ENCODE assay signal across 34 cellular contexts in genomic region chr6:62714112-62714511, GRCh38.
"Had no signal": no experiment of that assay in that cellular context is flagged by ENCODE, and none has a peak within 500 bp of the region (broad histone marks: within the 10 kb centered on the region; RNA-seq: fewer than 3 reads in every experiment).

No MANE protein-coding gene starts in this region.

- H3K27me3 Mint-ChIP-seq: activated CD4-positive, alpha-beta memory T cell treated with anti-CD3 and anti-CD28 coated beads for 36 hours; activated CD4-positive, alpha-beta T cell treated with anti-CD3 and anti-CD28 coated beads for 36 hours; activated CD4-positive, alpha-beta T cell treated with anti-CD3 and anti-CD28 coated beads, Interleukin-2, amount 10 ng/mL, durations not matched to agents 24 days and 14 days; activated CD8-positive, alpha-beta memory T cell treated with anti-CD3 and anti-CD28 coated beads, Interleukin-2, amount 10 ng/mL, durations not matched to agents 7 days and 5 days; activated naive CD4-positive, alpha-beta T cell treated with anti-CD3 and anti-CD28 coated beads, Interleukin-2, amount 50 U/mL, for 24 hours; activated naive CD8-positive, alpha-beta T cell treated with anti-CD3 and anti-CD28 coated beads for 36 hours; activated naive CD8-positive, alpha-beta T cell treated with anti-CD3 and anti-CD28 coated beads, Interleukin-2, amount 50 U/mL, for 24 hours; effector memory CD8-positive, alpha-beta T cell had no signal

- H3K36me3 ChIP-seq: adrenal gland, esophagus muscularis mucosa, gastrocnemius medialis, heart right ventricle, WERI-Rb-1 had no signal

- H3K27me3 ChIP-seq: adrenal gland, body of pancreas, esophagus muscularis mucosa, foreskin keratinocyte, gastrocnemius medialis, heart right ventricle had no signal

- H3K27ac ChIP-seq: adrenal gland, body of pancreas, esophagus muscularis mucosa, foreskin keratinocyte, gastrocnemius medialis, heart right ventricle, WERI-Rb-1 had no signal

- H3K36me3 Mint-ChIP-seq: activated CD4-positive, alpha-beta memory T cell treated with anti-CD3 and anti-CD28 coated beads for 36 hours; activated CD8-positive, alpha-beta memory T cell treated with anti-CD3 and anti-CD28 coated beads, Interleukin-2, amount 10 ng/mL, durations not matched to agents 7 days and 5 days; activated naive CD4-positive, alpha-beta T cell treated with anti-CD3 and anti-CD28 coated beads, Interleukin-2, amount 50 U/mL, for 24 hours; activated naive CD8-positive, alpha-beta T cell treated with anti-CD3 and anti-CD28 coated beads for 36 hours had no signal

- H3K4me1 ChIP-seq: adrenal gland, body of pancreas, esophagus muscularis mucosa, foreskin keratinocyte, gastrocnemius medialis, heart right ventricle had no signal

- DNase-seq: activated CD4-positive, alpha-beta memory T cell treated with anti-CD3 and anti-CD28 coated beads for 36 hours; activated CD4-positive, alpha-beta T cell treated with anti-CD3 and anti-CD28 coated beads for 36 hours; activated CD4-positive, alpha-beta T cell treated with anti-CD3 and anti-CD28 coated beads, Interleukin-2, amount 10 ng/mL, durations not matched to agents 24 days and 14 days; activated CD4-positive, CD25-positive, alpha-beta regulatory T cell; activated CD4-positive, CD25-positive, alpha-beta regulatory T cell treated with anti-CD3 and anti-CD28 coated beads, Interleukin-2, amount 50 U/mL, for 72 hours; activated CD8-positive, alpha-beta memory T cell treated with anti-CD3 and anti-CD28 coated beads, Interleukin-2, amount 10 ng/mL, durations not matched to agents 7 days and 5 days; activated CD8-positive, alpha-beta memory T cell treated with anti-CD3 and anti-CD28 coated beads, Interleukin-2, amount 50 U/mL, for 4 hours; activated CD8-positive, alpha-beta T cell treated with anti-CD3 and anti-CD28 coated beads, Interleukin-2, amount 10 ng/mL, durations not matched to agents 7 days and 5 days; activated effector memory CD4-positive, alpha-beta T cell treated with anti-CD3 and anti-CD28 coated beads, Interleukin-2, amount 50 U/mL, for 16 hours; activated naive CD4-positive, alpha-beta T cell treated with anti-CD3 and anti-CD28 coated beads for 36 hours; activated naive CD8-positive, alpha-beta T cell treated with anti-CD3 and anti-CD28 coated beads for 36 hours; activated naive CD8-positive, alpha-beta T cell treated with anti-CD3 and anti-CD28 coated beads, Interleukin-2, amount 50 U/mL, for 24 hours; activated T-cell treated with anti-CD3 and anti-CD28 coated beads, Interleukin-2, amount 50 U/mL, for 1 hour; activated T-cell treated with anti-CD3 and anti-CD28 coated beads, Interleukin-2, amount 50 U/mL, for 48 hours; adrenal gland; amygdala; aorta; body of pancreas; cortex of kidney; dermis blood vessel endothelial cell; effector CD4-positive, alpha-beta T cell; effector memory CD8-positive, alpha-beta T cell; erythroblast; foreskin keratinocyte; gastrocnemius medialis; glutamatergic neuron; heart right ventricle; T-helper 9 cell; WERI-Rb-1 had no signal

- H3K4me3 ChIP-seq: adrenal gland, body of pancreas, esophagus muscularis mucosa, gastrocnemius medialis, heart right ventricle had no signal

- H3K27ac Mint-ChIP-seq: activated CD4-positive, alpha-beta memory T cell treated with anti-CD3 and anti-CD28 coated beads for 36 hours; activated CD4-positive, alpha-beta T cell treated with anti-CD3 and anti-CD28 coated beads for 36 hours; activated CD4-positive, alpha-beta T cell treated with anti-CD3 and anti-CD28 coated beads, Interleukin-2, amount 10 ng/mL, durations not matched to agents 24 days and 14 days; activated CD8-positive, alpha-beta memory T cell treated with anti-CD3 and anti-CD28 coated beads, Interleukin-2, amount 10 ng/mL, durations not matched to agents 7 days and 5 days; activated CD8-positive, alpha-beta T cell treated with anti-CD3 and anti-CD28 coated beads, Interleukin-2, amount 10 ng/mL, durations not matched to agents 7 days and 5 days; activated naive CD4-positive, alpha-beta T cell treated with anti-CD3 and anti-CD28 coated beads for 36 hours; activated naive CD4-positive, alpha-beta T cell treated with anti-CD3 and anti-CD28 coated beads, Interleukin-2, amount 50 U/mL, for 24 hours; activated naive CD8-positive, alpha-beta T cell treated with anti-CD3 and anti-CD28 coated beads for 36 hours; activated naive CD8-positive, alpha-beta T cell treated with anti-CD3 and anti-CD28 coated beads, Interleukin-2, amount 50 U/mL, for 24 hours; activated T-helper 1 cell treated with anti-CD3 and anti-CD28 coated beads, Interleukin-12 subunit alpha, Interleukin-12 subunit beta, Interleukin-2, Interleukin-4 antibody, amounts not matched to agents 30 ng/mL and 10 ng/mL and 1 ng/mL, durations not matched to agents 14 hours and 24 hours and 36 hours; activated T-helper 2 cell treated with anti-CD3 and anti-CD28 coated beads, Interferon-gamma antibody, Interleukin-2, Interleukin-4, amounts not matched to agents 10 μg/mL and 5 μg/mL and 100 μg/mL, durations not matched to agents 14 hours and 24 hours and 36 hours; effector memory CD8-positive, alpha-beta T cell; T-helper 1 cell treated with Interleukin-12 subunit alpha and Interleukin-12 subunit beta and Interleukin-4 antibody, amounts not matched to agents 30 μg/mL and 1 μg/mL, for 36 hours had no signal

- H3K4me1 Mint-ChIP-seq: activated CD4-positive, alpha-beta T cell treated with anti-CD3 and anti-CD28 coated beads for 36 hours; activated CD4-positive, alpha-beta T cell treated with anti-CD3 and anti-CD28 coated beads, Interleukin-2, amount 10 ng/mL, durations not matched to agents 24 days and 14 days; activated CD8-positive, alpha-beta memory T cell treated with anti-CD3 and anti-CD28 coated beads, Interleukin-2, amount 10 ng/mL, durations not matched to agents 7 days and 5 days; activated naive CD4-positive, alpha-beta T cell treated with anti-CD3 and anti-CD28 coated beads, Interleukin-2, amount 50 U/mL, for 24 hours; activated naive CD8-positive, alpha-beta T cell treated with anti-CD3 and anti-CD28 coated beads for 36 hours; activated naive CD8-positive, alpha-beta T cell treated with anti-CD3 and anti-CD28 coated beads, Interleukin-2, amount 50 U/mL, for 24 hours had no signal

- H3K4me3 Mint-ChIP-seq: activated CD4-positive, alpha-beta memory T cell treated with anti-CD3 and anti-CD28 coated beads for 36 hours; activated CD4-positive, alpha-beta T cell treated with anti-CD3 and anti-CD28 coated beads for 36 hours; activated CD4-positive, alpha-beta T cell treated with anti-CD3 and anti-CD28 coated beads, Interleukin-2, amount 10 ng/mL, durations not matched to agents 24 days and 14 days; activated CD8-positive, alpha-beta memory T cell treated with anti-CD3 and anti-CD28 coated beads, Interleukin-2, amount 10 ng/mL, durations not matched to agents 7 days and 5 days; activated CD8-positive, alpha-beta T cell treated with anti-CD3 and anti-CD28 coated beads, Interleukin-2, amount 10 ng/mL, durations not matched to agents 7 days and 5 days; activated naive CD4-positive, alpha-beta T cell treated with anti-CD3 and anti-CD28 coated beads for 36 hours; activated naive CD4-positive, alpha-beta T cell treated with anti-CD3 and anti-CD28 coated beads, Interleukin-2, amount 50 U/mL, for 24 hours; activated naive CD8-positive, alpha-beta T cell treated with anti-CD3 and anti-CD28 coated beads for 36 hours; activated naive CD8-positive, alpha-beta T cell treated with anti-CD3 and anti-CD28 coated beads, Interleukin-2, amount 50 U/mL, for 24 hours; activated T-helper 1 cell treated with anti-CD3 and anti-CD28 coated beads, Interleukin-12 subunit alpha, Interleukin-12 subunit beta, Interleukin-2, Interleukin-4 antibody, amounts not matched to agents 30 ng/mL and 10 ng/mL and 1 ng/mL, durations not matched to agents 14 hours and 24 hours and 36 hours; effector memory CD8-positive, alpha-beta T cell; T-helper 1 cell treated with Interleukin-12 subunit alpha and Interleukin-12 subunit beta and Interleukin-4 antibody, amounts not matched to agents 30 μg/mL and 1 μg/mL, for 36 hours had no signal

- ATAC-seq: activated CD4-positive, alpha-beta T cell treated with anti-CD3 and anti-CD28 coated beads for 36 hours; activated CD8-positive, alpha-beta memory T cell treated with anti-CD3 and anti-CD28 coated beads, Interleukin-2, amount 10 ng/mL, durations not matched to agents 7 days and 5 days; activated CD8-positive, alpha-beta T cell treated with anti-CD3 and anti-CD28 coated beads, Interleukin-2, amount 10 ng/mL, durations not matched to agents 7 days and 5 days; activated naive CD8-positive, alpha-beta T cell treated with anti-CD3 and anti-CD28 coated beads, Interleukin-2, amount 50 U/mL, for 24 hours; body of pancreas; effector memory CD8-positive, alpha-beta T cell; foreskin keratinocyte; gastrocnemius medialis; heart right ventricle had no signal

- H3K9me3 ChIP-seq: body of pancreas, esophagus muscularis mucosa, gastrocnemius medialis had no signal
